ENCODE assay signal across 11 cellular contexts in the genomic region with DNA sequence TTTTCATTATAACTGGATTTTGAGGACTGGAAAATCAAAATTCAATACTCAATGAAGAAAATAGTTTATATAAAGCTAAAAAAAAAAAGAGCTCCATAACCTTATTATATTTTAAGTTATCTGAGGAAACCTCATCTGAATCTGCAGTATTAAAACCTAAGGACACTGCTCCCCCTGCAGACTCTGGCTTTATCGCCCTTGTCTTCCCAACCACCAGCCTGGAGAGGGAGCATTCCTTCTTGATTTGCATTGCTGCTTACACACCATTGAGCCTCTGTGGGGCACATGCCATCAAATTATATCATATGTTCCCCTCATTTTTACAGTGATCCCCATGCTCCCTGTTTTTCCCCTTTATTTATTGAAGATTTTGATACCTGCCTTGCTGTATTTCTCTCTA.
DNase-seq lines count a peak whose midpoint lies in the region; ATAC-seq and TF ChIP-seq lines count a peak whose summit lies in the region.
"Had no signal": no experiment of that assay in that cellular context is flagged by ENCODE, and none has a peak within 500 bp of the region (broad histone marks: within the 10 kb centered on the region; RNA-seq: fewer than 3 reads in every experiment).

No MANE protein-coding gene starts in this region.

- TF ChIP-seq EP300 in Ishikawa (IDR thresholded peaks at IDR 0.05; ENCODE audit: borderline replicate concordance) = no peak

- intact Hi-C loops in left colon (cut with DNase I, micrococcal nuclease) = no loop called here

- POLR2A ChIA-PET in RWPE1 (lab: Yijun Ruan, JAX; ENCODE audit: low non-redundant PET) = no interaction called here

- TF ChIP-seq CTCF in VCaP (conservative IDR thresholded peaks at IDR 0.05) (peak; percentile 79), RWPE1 (conservative IDR thresholded peaks at IDR 0.05; ENCODE audit: low read depth) (no peak)

- CTCF ChIA-PET in RWPE1 (lab: Yijun Ruan, JAX) = no interaction called here

- DNase-seq in D341Med (ENCODE audit: low spot score) (peak; percentile 64), left colon (peak in 1 of 2 donors; percentile 43), cerebellar nuclear complex (lab: John Stamatoyannopoulos, UW) (no peak), RWPE1 (ENCODE audit: low spot score) (no peak)
- no peak for DNase-seq in stimulated activated CD8-positive, alpha-beta memory T cell treated with anti-CD3 and anti-CD28 coated beads, Interleukin-4, amount 100 ng/mL, for 48 hours
- DNase-seq: activated CD8-positive, alpha-beta T cell treated with anti-CD3 and anti-CD28 coated beads, Interleukin-2, amount 10 ng/mL, durations not matched to agents 7 days and 5 days; cortex of kidney; NCI-H1930 had no signal

- TF ChIP-seq RAD21 in Ishikawa (IDR thresholded peaks at IDR 0.05; ENCODE audit: low read depth) = peak; percentile 42; the same call in 1 of the 2 replicates

- H3K27ac ChIP-seq in VCaP (no peak overlapping the region), RWPE1 (no peak overlapping the region)

- peak; percentile 92 for ATAC-seq in left colon
- no peak for ATAC-seq in GM21786 (IDR thresholded peaks at IDR 0.05; ENCODE audit: unreplicated experiment)
- ATAC-seq: activated CD8-positive, alpha-beta T cell treated with anti-CD3 and anti-CD28 coated beads, Interleukin-2, amount 10 ng/mL, durations not matched to agents 7 days and 5 days had no signal

TF ChIP-seq in Ishikawa, 13 proteins besides CTCF, POLR2A, EP300 and RAD21:
- TF ChIP-seq TCF12 (IDR thresholded peaks at IDR 0.05; ENCODE audit: low read depth) = no peak
- TF ChIP-seq, protein P1, sequence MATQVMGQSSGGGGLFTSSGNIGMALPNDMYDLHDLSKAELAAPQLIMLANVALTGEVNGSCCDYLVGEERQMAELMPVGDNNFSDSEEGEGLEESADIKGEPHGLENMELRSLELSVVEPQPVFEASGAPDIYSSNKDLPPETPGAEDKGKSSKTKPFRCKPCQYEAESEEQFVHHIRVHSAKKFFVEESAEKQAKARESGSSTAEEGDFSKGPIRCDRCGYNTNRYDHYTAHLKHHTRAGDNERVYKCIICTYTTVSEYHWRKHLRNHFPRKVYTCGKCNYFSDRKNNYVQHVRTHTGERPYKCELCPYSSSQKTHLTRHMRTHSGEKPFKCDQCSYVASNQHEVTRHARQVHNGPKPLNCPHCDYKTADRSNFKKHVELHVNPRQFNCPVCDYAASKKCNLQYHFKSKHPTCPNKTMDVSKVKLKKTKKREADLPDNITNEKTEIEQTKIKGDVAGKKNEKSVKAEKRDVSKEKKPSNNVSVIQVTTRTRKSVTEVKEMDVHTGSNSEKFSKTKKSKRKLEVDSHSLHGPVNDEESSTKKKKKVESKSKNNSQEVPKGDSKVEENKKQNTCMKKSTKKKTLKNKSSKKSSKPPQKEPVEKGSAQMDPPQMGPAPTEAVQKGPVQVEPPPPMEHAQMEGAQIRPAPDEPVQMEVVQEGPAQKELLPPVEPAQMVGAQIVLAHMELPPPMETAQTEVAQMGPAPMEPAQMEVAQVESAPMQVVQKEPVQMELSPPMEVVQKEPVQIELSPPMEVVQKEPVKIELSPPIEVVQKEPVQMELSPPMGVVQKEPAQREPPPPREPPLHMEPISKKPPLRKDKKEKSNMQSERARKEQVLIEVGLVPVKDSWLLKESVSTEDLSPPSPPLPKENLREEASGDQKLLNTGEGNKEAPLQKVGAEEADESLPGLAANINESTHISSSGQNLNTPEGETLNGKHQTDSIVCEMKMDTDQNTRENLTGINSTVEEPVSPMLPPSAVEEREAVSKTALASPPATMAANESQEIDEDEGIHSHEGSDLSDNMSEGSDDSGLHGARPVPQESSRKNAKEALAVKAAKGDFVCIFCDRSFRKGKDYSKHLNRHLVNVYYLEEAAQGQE (IDR thresholded peaks at IDR 0.05; ENCODE audit: low read depth) = no peak
- no peak for TF ChIP-seq CREB1 (IDR thresholded peaks at IDR 0.05; ENCODE audit: low read depth)
- TF ChIP-seq MAX (IDR thresholded peaks at IDR 0.05) = no peak
